1 cellular context compared by ENCODE assay signal in the genomic region with DNA sequence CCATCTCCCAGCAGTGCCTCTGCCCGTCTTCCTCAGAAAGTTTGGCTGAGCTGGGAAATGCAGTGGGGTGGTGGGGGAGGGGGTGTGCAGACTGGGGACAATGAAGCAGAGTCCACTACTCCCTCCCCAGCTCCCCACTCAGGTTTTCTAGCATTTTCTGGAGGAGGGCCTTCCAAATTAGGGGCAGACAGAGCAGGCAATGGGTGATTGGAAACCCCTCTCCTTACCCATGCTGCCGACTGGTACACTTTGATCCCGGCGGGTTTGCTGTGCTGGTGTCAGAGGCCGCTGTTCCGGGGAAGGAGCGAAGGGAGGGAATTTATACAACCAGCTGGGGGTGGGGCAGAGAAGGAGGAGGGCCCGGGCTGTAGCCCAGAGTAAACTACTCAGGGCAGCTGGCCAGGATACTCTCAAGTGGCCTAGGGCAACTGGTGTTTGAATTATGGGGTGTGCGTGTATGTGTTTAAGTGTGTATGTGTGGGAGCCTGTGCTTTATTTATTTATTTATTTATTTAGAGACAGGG.
A peak's percentile ranks its signal among the peaks of the same experiment; 100 is the strongest.
TF ChIP-seq lines count a peak whose summit lies in the region.

A gene (minus strand): TSS at position 295 of the 524 bp plus-strand sequence. CDS start 64 bp downstream, at position 231.

TF ChIP-seq in K562, 482 proteins besides CTCF, POLR2A, EP300 and RAD21 (continued from another document and continues in another):
- TF ChIP-seq, protein P1, sequence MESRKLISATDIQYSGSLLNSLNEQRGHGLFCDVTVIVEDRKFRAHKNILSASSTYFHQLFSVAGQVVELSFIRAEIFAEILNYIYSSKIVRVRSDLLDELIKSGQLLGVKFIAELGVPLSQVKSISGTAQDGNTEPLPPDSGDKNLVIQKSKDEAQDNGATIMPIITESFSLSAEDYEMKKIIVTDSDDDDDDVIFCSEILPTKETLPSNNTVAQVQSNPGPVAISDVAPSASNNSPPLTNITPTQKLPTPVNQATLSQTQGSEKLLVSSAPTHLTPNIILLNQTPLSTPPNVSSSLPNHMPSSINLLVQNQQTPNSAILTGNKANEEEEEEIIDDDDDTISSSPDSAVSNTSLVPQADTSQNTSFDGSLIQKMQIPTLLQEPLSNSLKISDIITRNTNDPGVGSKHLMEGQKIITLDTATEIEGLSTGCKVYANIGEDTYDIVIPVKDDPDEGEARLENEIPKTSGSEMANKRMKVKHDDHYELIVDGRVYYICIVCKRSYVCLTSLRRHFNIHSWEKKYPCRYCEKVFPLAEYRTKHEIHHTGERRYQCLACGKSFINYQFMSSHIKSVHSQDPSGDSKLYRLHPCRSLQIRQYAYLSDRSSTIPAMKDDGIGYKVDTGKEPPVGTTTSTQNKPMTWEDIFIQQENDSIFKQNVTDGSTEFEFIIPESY (CRISPR knock-in tag; IDR thresholded peaks at IDR 0.05) = no peak
- TF ChIP-seq NBN (IDR thresholded peaks at IDR 0.05; ENCODE audit: low read depth) (peak; percentile 50; the same call in 1 of the 2 replicates), TAF7 (tag; IDR thresholded peaks at IDR 0.05) (no peak), FOXA3 (CRISPR knock-in tag; conservative IDR thresholded peaks at IDR 0.05 in 1 of 2, IDR thresholded peaks at IDR 0.05 in 1 of 2) (no peak; a peak in 1 of 4 replicates), NRF1 (conservative IDR thresholded peaks at IDR 0.05 in 1 of 2, IDR thresholded peaks at IDR 0.05 in 1 of 2) (no peak; a peak in 1 of 4 replicates), KDM5B (IDR thresholded peaks at IDR 0.05; ENCODE audit: insufficient replicate concordance, low read depth, low read length) (peak; percentile 92), NUFIP1 (IDR thresholded peaks at IDR 0.05; ENCODE audit: partially characterized antibody) (no peak), ZNF175 (CRISPR knock-in tag; IDR thresholded peaks at IDR 0.05; ENCODE audit: low read depth) (no peak), CREB1 (IDR thresholded peaks at IDR 0.05) (no peak), CREB1 (CRISPR knock-in tag; IDR thresholded peaks at IDR 0.05) (no peak), ZBTB1 (CRISPR knock-in tag; IDR thresholded peaks at IDR 0.05; ENCODE audit: borderline replicate concordance, low read depth) (no peak), HIVEP1 (CRISPR knock-in tag; IDR thresholded peaks at IDR 0.05) (no peak), CHD4 (IDR thresholded peaks at IDR 0.05; ENCODE audit: insufficient read depth, insufficient replicate concordance, low read depth, low read length, poor library complexity, severe bottlenecking) (no peak), GATA2 (CRISPR knock-in tag; IDR thresholded peaks at IDR 0.05) (no peak), CEBPB (tag; IDR thresholded peaks at IDR 0.05) (no peak), ILK (tag; IDR thresholded peaks at IDR 0.05; ENCODE audit: borderline replicate concordance, low read depth) (no peak), MTA3 (IDR thresholded peaks at IDR 0.05; ENCODE audit: borderline replicate concordance) (peak; percentile 77), SUPT5H (IDR thresholded peaks at IDR 0.05) (peak; percentile 54), SRSF9 (IDR thresholded peaks at IDR 0.05; ENCODE audit: borderline replicate concordance, low read depth, low read length) (no peak), ETV5 (CRISPR knock-in tag; IDR thresholded peaks at IDR 0.05; ENCODE audit: low read depth) (no peak), ZNF785 (CRISPR knock-in tag; IDR thresholded peaks at IDR 0.05) (no peak), MAFK (IDR thresholded peaks at IDR 0.05; ENCODE audit: low read length) (no peak), HDAC8 (tag; IDR thresholded peaks at IDR 0.05) (no peak), HDAC2 (IDR thresholded peaks at IDR 0.05) (0 out of 2 replicates have a peak, but pooled peaks have one; percentile 17), PHF8 (IDR thresholded peaks at IDR 0.05; ENCODE audit: borderline replicate concordance, low read length) (peak; percentile 71; the same call in 1 of the 2 replicates), ZNF324 (CRISPR knock-in tag; IDR thresholded peaks at IDR 0.05) (no peak), CAMTA2 (CRISPR knock-in tag; conservative IDR thresholded peaks at IDR 0.05) (no peak), ZNF263 (CRISPR knock-in tag; IDR thresholded peaks at IDR 0.05; ENCODE audit: borderline replicate concordance) (no peak), ZKSCAN3 (CRISPR knock-in tag; IDR thresholded peaks at IDR 0.05) (no peak), FOS (IDR thresholded peaks at IDR 0.05; ENCODE audit: extremely low read depth, insufficient read length) (no peak), ARID2 (IDR thresholded peaks at IDR 0.05) (no peak), POLR2G (IDR thresholded peaks at IDR 0.05; ENCODE audit: low read depth, low read length) (peak; percentile 67), RBFOX2 (IDR thresholded peaks at IDR 0.05; ENCODE audit: low read depth, low read length) (peak; percentile 60; the same call in 1 of the 2 replicates), BRD9 (IDR thresholded peaks at IDR 0.05; ENCODE audit: low read depth, partially characterized antibody) (no peak), ZNF717 (CRISPR knock-in tag; IDR thresholded peaks at IDR 0.05) (no peak), MBD2 (IDR thresholded peaks at IDR 0.05; ENCODE audit: borderline replicate concordance, low read depth) (no peak), KAT7 (CRISPR knock-in tag; IDR thresholded peaks at IDR 0.05; ENCODE audit: borderline replicate concordance) (0 out of 2 replicates have a peak, but pooled peaks have one; percentile 27), ARNT (IDR thresholded peaks at IDR 0.05) (no peak), KLF6 (CRISPR knock-in tag; IDR thresholded peaks at IDR 0.05; ENCODE audit: borderline replicate concordance) (no peak), BRF1 (IDR thresholded peaks at IDR 0.05; ENCODE audit: borderline replicate concordance, extremely low read depth, insufficient read length) (no peak)
- TF ChIP-seq, protein P2, sequence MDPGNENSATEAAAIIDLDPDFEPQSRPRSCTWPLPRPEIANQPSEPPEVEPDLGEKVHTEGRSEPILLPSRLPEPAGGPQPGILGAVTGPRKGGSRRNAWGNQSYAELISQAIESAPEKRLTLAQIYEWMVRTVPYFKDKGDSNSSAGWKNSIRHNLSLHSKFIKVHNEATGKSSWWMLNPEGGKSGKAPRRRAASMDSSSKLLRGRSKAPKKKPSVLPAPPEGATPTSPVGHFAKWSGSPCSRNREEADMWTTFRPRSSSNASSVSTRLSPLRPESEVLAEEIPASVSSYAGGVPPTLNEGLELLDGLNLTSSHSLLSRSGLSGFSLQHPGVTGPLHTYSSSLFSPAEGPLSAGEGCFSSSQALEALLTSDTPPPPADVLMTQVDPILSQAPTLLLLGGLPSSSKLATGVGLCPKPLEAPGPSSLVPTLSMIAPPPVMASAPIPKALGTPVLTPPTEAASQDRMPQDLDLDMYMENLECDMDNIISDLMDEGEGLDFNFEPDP (CRISPR knock-in tag; IDR thresholded peaks at IDR 0.05) = no peak
- TF ChIP-seq, protein P3, sequence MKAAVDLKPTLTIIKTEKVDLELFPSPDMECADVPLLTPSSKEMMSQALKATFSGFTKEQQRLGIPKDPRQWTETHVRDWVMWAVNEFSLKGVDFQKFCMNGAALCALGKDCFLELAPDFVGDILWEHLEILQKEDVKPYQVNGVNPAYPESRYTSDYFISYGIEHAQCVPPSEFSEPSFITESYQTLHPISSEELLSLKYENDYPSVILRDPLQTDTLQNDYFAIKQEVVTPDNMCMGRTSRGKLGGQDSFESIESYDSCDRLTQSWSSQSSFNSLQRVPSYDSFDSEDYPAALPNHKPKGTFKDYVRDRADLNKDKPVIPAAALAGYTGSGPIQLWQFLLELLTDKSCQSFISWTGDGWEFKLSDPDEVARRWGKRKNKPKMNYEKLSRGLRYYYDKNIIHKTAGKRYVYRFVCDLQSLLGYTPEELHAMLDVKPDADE (conservative IDR thresholded peaks at IDR 0.05; ENCODE audit: control insufficient read depth, low read depth, low read length) = no peak
- TF ChIP-seq, protein P4, sequence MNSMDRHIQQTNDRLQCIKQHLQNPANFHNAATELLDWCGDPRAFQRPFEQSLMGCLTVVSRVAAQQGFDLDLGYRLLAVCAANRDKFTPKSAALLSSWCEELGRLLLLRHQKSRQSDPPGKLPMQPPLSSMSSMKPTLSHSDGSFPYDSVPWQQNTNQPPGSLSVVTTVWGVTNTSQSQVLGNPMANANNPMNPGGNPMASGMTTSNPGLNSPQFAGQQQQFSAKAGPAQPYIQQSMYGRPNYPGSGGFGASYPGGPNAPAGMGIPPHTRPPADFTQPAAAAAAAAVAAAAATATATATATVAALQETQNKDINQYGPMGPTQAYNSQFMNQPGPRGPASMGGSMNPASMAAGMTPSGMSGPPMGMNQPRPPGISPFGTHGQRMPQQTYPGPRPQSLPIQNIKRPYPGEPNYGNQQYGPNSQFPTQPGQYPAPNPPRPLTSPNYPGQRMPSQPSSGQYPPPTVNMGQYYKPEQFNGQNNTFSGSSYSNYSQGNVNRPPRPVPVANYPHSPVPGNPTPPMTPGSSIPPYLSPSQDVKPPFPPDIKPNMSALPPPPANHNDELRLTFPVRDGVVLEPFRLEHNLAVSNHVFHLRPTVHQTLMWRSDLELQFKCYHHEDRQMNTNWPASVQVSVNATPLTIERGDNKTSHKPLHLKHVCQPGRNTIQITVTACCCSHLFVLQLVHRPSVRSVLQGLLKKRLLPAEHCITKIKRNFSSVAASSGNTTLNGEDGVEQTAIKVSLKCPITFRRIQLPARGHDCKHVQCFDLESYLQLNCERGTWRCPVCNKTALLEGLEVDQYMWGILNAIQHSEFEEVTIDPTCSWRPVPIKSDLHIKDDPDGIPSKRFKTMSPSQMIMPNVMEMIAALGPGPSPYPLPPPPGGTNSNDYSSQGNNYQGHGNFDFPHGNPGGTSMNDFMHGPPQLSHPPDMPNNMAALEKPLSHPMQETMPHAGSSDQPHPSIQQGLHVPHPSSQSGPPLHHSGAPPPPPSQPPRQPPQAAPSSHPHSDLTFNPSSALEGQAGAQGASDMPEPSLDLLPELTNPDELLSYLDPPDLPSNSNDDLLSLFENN (IDR thresholded peaks at IDR 0.05; ENCODE audit: low read depth in 2 of 2, low read length in 2 of 2) = no peak
- TF ChIP-seq, protein P5, sequence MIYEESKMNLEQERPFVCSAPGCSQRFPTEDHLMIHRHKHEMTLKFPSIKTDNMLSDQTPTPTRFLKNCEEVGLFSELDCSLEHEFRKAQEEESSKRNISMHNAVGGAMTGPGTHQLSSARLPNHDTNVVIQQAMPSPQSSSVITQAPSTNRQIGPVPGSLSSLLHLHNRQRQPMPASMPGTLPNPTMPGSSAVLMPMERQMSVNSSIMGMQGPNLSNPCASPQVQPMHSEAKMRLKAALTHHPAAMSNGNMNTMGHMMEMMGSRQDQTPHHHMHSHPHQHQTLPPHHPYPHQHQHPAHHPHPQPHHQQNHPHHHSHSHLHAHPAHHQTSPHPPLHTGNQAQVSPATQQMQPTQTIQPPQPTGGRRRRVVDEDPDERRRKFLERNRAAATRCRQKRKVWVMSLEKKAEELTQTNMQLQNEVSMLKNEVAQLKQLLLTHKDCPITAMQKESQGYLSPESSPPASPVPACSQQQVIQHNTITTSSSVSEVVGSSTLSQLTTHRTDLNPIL (CRISPR knock-in tag; IDR thresholded peaks at IDR 0.05) = no peak
- TF ChIP-seq, protein P6, sequence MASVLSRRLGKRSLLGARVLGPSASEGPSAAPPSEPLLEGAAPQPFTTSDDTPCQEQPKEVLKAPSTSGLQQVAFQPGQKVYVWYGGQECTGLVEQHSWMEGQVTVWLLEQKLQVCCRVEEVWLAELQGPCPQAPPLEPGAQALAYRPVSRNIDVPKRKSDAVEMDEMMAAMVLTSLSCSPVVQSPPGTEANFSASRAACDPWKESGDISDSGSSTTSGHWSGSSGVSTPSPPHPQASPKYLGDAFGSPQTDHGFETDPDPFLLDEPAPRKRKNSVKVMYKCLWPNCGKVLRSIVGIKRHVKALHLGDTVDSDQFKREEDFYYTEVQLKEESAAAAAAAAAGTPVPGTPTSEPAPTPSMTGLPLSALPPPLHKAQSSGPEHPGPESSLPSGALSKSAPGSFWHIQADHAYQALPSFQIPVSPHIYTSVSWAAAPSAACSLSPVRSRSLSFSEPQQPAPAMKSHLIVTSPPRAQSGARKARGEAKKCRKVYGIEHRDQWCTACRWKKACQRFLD (CRISPR knock-in tag; IDR thresholded peaks at IDR 0.05) = no peak
- TF ChIP-seq, protein P7, sequence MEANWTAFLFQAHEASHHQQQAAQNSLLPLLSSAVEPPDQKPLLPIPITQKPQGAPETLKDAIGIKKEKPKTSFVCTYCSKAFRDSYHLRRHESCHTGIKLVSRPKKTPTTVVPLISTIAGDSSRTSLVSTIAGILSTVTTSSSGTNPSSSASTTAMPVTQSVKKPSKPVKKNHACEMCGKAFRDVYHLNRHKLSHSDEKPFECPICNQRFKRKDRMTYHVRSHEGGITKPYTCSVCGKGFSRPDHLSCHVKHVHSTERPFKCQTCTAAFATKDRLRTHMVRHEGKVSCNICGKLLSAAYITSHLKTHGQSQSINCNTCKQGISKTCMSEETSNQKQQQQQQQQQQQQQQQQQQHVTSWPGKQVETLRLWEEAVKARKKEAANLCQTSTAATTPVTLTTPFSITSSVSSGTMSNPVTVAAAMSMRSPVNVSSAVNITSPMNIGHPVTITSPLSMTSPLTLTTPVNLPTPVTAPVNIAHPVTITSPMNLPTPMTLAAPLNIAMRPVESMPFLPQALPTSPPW (CRISPR knock-in tag; IDR thresholded peaks at IDR 0.05) = peak; percentile 84
- TF ChIP-seq, protein P8, sequence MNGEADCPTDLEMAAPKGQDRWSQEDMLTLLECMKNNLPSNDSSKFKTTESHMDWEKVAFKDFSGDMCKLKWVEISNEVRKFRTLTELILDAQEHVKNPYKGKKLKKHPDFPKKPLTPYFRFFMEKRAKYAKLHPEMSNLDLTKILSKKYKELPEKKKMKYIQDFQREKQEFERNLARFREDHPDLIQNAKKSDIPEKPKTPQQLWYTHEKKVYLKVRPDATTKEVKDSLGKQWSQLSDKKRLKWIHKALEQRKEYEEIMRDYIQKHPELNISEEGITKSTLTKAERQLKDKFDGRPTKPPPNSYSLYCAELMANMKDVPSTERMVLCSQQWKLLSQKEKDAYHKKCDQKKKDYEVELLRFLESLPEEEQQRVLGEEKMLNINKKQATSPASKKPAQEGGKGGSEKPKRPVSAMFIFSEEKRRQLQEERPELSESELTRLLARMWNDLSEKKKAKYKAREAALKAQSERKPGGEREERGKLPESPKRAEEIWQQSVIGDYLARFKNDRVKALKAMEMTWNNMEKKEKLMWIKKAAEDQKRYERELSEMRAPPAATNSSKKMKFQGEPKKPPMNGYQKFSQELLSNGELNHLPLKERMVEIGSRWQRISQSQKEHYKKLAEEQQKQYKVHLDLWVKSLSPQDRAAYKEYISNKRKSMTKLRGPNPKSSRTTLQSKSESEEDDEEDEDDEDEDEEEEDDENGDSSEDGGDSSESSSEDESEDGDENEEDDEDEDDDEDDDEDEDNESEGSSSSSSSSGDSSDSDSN (IDR thresholded peaks at IDR 0.05; ENCODE audit: borderline replicate concordance in 1 of 2, low read depth in 2 of 2, low read length in 2 of 2) = 0 out of 4 replicates have a peak, but pooled peaks of 1 of the 2 experiments have one; percentile 46
